14 cellular contexts compared by ENCODE assay signal in genomic region chr5:101838329-101838964, GRCh38.
A peak's percentile ranks its signal among the peaks of the same experiment; 100 is the strongest.
DNase-seq lines count a peak whose midpoint lies in the region; ATAC-seq, FAIRE-seq and TF ChIP-seq lines count a peak whose summit lies in the region.
"Had no signal": no experiment of that assay in that cellular context is flagged by ENCODE, and none has a peak within 500 bp of the region (broad histone marks: within the 10 kb centered on the region; RNA-seq: fewer than 3 reads in every experiment).

No MANE protein-coding gene starts in this region.

- POLR2A ChIA-PET in IMR-90 (lab: Charles Lee; ENCODE audit: unreplicated experiment): no interaction called here

- H3K4me3 ChIP-seq in IMR-90 (ENCODE audit: insufficient read depth, low read depth, low read length) (no peak overlapping the region), cardiac fibroblast (replicated peaks in 1 of 2; ENCODE audit: low read depth in 2 of 2, low read length in 2 of 2) (no peak overlapping the region), small intestine (ENCODE audit: low read depth in 1 of 2, low read length in 2 of 2) (no peak overlapping the region)

- H3K79me1 ChIP-seq in IMR-90 (ENCODE audit: low read depth in 1 of 2, low read length in 2 of 2): no peaks in the 10 kb centered on the region

- H3K27ac ChIP-seq in IMR-90 (ENCODE audit: insufficient read depth, low read length): no peak overlapping the region
- H3K27ac ChIP-seq in small intestine (ENCODE audit: low read depth in 1 of 2, low read length in 1 of 2): no peak overlapping the region

- H2BK15ac ChIP-seq in IMR-90 (ENCODE audit: low read depth, low read length): no peak overlapping the region

- H4K5ac ChIP-seq in IMR-90 (ENCODE audit: low read depth, low read length): no peak overlapping the region

- in situ Hi-C loops in IMR-90 (cut with MboI; ENCODE audit: low sequenced_read_pairs): no loop called here

- H2BK20ac ChIP-seq in IMR-90 (ENCODE audit: low read depth, low read length): no peak overlapping the region

- no peak overlapping the region for H2AFZ ChIP-seq in IMR-90 (replicated peaks; ENCODE audit: low read length, poor library complexity)

- no CpG with 5 or more reads among the region's 5 CpGs for WGBS in IMR-90 (ENCODE audit: extremely low coverage in 2 of 2, insufficient read length in 1 of 2), 2 experiments
- 50 to 62% (median 54%) methylated on average over 5 of the region's 5 CpGs for WGBS in small intestine, 3 donors

- no peak overlapping the region for H2AK5ac ChIP-seq in IMR-90 (ENCODE audit: low read depth, low read length)

- H3K4me1 ChIP-seq in IMR-90 (ENCODE audit: control insufficient read depth, insufficient read depth, low read length) (no peaks in the 10 kb centered on the region), small intestine (ENCODE audit: control insufficient read depth in 2 of 2, insufficient read depth in 1 of 2, low read depth in 1 of 2, low read length in 1 of 2) (no peaks in the 10 kb centered on the region)

- no peaks in the 10 kb centered on the region for H4K20me1 ChIP-seq in IMR-90 (ENCODE audit: insufficient read depth, low read length)

- no peak overlapping the region for H4K91ac ChIP-seq in IMR-90 (ENCODE audit: insufficient read depth, low read depth, low read length)

- H3K9me3 ChIP-seq in IMR-90 (ENCODE audit: control insufficient read depth, insufficient read depth, low read length) (no peaks in the 10 kb centered on the region; the same call in 1 of the 2 replicates), small intestine (ENCODE audit: control insufficient read depth, low read depth) (no peaks in the 10 kb centered on the region)

- DNase-seq in IMR-90 (peak; percentile 1), cardiac fibroblast (ENCODE audit: low read depth in 2 of 2) (peak; percentile 1 to 57), left kidney (ENCODE audit: low read depth, low spot score) (peak; percentile 12), small intestine (no peak), DMS53 treated with DMSO at 0.1 percent for 48 hours (lab: John Stamatoyannopoulos, UW; ENCODE audit: unreplicated experiment) (no peak)
- no peak for DNase-seq in activated CD4-positive, alpha-beta T cell treated with anti-CD3 and anti-CD28 coated beads, Interleukin-2, amount 50 U/mL, for 48 hours
- DNase-seq: CD8-positive, alpha-beta T cell; KBM-7; NCI-H1105; NCI-H1694 treated with DMSO at 0.1 percent for 48 hours; SIG-M5 had no signal

- no peak overlapping the region for H2AK9ac ChIP-seq in IMR-90 (replicated peaks; ENCODE audit: low read depth, low read length, poor library complexity)

- H3K23ac ChIP-seq in IMR-90 (ENCODE audit: low read depth, low read length): no peak overlapping the region

- no peak overlapping the region for H3K9ac ChIP-seq in IMR-90 (ENCODE audit: low read depth, low read length)

- H3K27me3 ChIP-seq in IMR-90 (ENCODE audit: control insufficient read depth, insufficient read depth, low read length): no peaks in the 10 kb centered on the region
- H3K27me3 ChIP-seq in small intestine (ENCODE audit: control insufficient read depth in 2 of 2, insufficient read depth in 2 of 2, low read length in 2 of 2): no peaks in the 10 kb centered on the region

- no peak overlapping the region for H3K18ac ChIP-seq in IMR-90 (ENCODE audit: low read depth, low read length)

- intact Hi-C loops in IMR-90 (cut with micrococcal nuclease): no loop called here

- H3K4ac ChIP-seq in IMR-90 (ENCODE audit: low read depth, low read length): no peak overlapping the region

- H3K36me3 ChIP-seq in IMR-90 (ENCODE audit: control insufficient read depth, insufficient read depth, low read length) (no peaks in the 10 kb centered on the region), small intestine (ENCODE audit: control insufficient read depth in 2 of 2, insufficient read depth in 2 of 2, low read length in 2 of 2) (no peaks in the 10 kb centered on the region)

- CTCF ChIA-PET in IMR-90 (lab: Yijun Ruan, JAX): no interaction called here

- TF ChIP-seq POLR2A in IMR-90 (IDR thresholded peaks at IDR 0.05; ENCODE audit: low read depth, low read length): no peak

- peak; percentile 30 for FAIRE-seq in small intestine (lab: Jason Lieb, UNC)

- H3K14ac ChIP-seq in IMR-90 (replicated peaks; ENCODE audit: low read depth, low read length): no peak overlapping the region

- no peak overlapping the region for H3K4me2 ChIP-seq in IMR-90 (ENCODE audit: low read depth, low read length)

- no peak for TF ChIP-seq CTCF in IMR-90 (conservative IDR thresholded peaks at IDR 0.05; ENCODE audit: low read depth, low read length)
- no peak for TF ChIP-seq CTCF in cardiac fibroblast (IDR thresholded peaks at IDR 0.05; ENCODE audit: low read depth, low read length)

- no peak overlapping the region for H3K56ac ChIP-seq in IMR-90 (ENCODE audit: extremely low read depth, insufficient read depth, low read length)

- ATAC-seq in IMR-90 (ENCODE audit: low read depth) (no peak), GM18907 (IDR thresholded peaks at IDR 0.05; ENCODE audit: unreplicated experiment) (no peak), HG02981 (IDR thresholded peaks at IDR 0.05; ENCODE audit: unreplicated experiment) (no peak)
- ATAC-seq: CD8-positive, alpha-beta T cell; HCT116 had no signal

- no TSS peak for BruUV-seq in IMR-90 (replicated peaks; lab: Mats Ljungman, UMichigan)

- H2BK5ac ChIP-seq in IMR-90 (ENCODE audit: low read depth, low read length, poor library complexity, severe bottlenecking): no peak overlapping the region

- no peak overlapping the region for H4K8ac ChIP-seq in IMR-90 (ENCODE audit: low read depth in 2 of 2, low read length in 2 of 2)

- dilution Hi-C loops in IMR-90 (cut with HindIII; ENCODE audit: low sequenced_read_pairs, unreplicated experiment): no loop called here

- H2BK120ac ChIP-seq in IMR-90 (ENCODE audit: low read depth, low read length): no peak overlapping the region

- no peak for TF ChIP-seq RAD21 in IMR-90 (IDR thresholded peaks at IDR 0.05; ENCODE audit: low read length)

- H3K9me1 ChIP-seq in IMR-90 (ENCODE audit: insufficient read depth, low read length): no peaks in the 10 kb centered on the region

TF ChIP-seq in IMR-90, 13 proteins besides CTCF, POLR2A, EP300 and RAD21:
- TF ChIP-seq RCOR1 (IDR thresholded peaks at IDR 0.05; ENCODE audit: insufficient replicate concordance, low read length) (no peak), ELK1 (IDR thresholded peaks at IDR 0.05; ENCODE audit: borderline replicate concordance, low read depth, low read length) (no peak), CEBPB (IDR thresholded peaks at IDR 0.05; ENCODE audit: low read depth, low read length) (no peak), SMC3 (IDR thresholded peaks at IDR 0.05; ENCODE audit: low read depth, low read length) (no peak), MXI1 (IDR thresholded peaks at IDR 0.05; ENCODE audit: borderline replicate concordance, low read depth, low read length) (no peak), MAFK (IDR thresholded peaks at IDR 0.05; ENCODE audit: low read depth, low read length) (no peak), NFE2L2 (IDR thresholded peaks at IDR 0.05; ENCODE audit: low read depth, low read length) (no peak), MAZ (IDR thresholded peaks at IDR 0.05; ENCODE audit: borderline replicate concordance, low read depth, low read length) (no peak), USF2 (IDR thresholded peaks at IDR 0.05; ENCODE audit: low read depth, low read length) (no peak), RFX5 (IDR thresholded peaks at IDR 0.05; ENCODE audit: low read depth, low read length) (no peak), BHLHE40 (IDR thresholded peaks at IDR 0.05; ENCODE audit: low read depth, low read length) (no peak), CHD1 (IDR thresholded peaks at IDR 0.05; ENCODE audit: low read depth, low read length) (no peak), FOS (IDR thresholded peaks at IDR 0.05; ENCODE audit: low read depth, low read length) (no peak)

Comparison
In these comparisons a context has a peak if more than half of its experiments do, and no peak if none do; other contexts are left out.
1. DNase-seq: peak in IMR-90 (single experiment), cardiac fibroblast (2 of 2) and left kidney (single experiment); none in small intestine (single experiment), activated CD4-positive, alpha-beta T cell treated with anti-CD3 and anti-CD28 coated beads, Interleukin-2, amount 50 U/mL, for 48 hours (0 of 2) and DMS53 treated with DMSO at 0.1 percent for 48 hours (single experiment).